Comparison of ENCODE assay signal across 21 cellular contexts in genomic region chr12:91316161-91316759, GRCh38.
DNase-seq lines count a peak whose midpoint lies in the region; ATAC-seq and TF ChIP-seq lines count a peak whose summit lies in the region.
"Had no signal": no experiment of that assay in that cellular context is flagged by ENCODE, and none has a peak within 500 bp of the region (broad histone marks: within the 10 kb centered on the region; RNA-seq: fewer than 3 reads in every experiment).

No MANE protein-coding gene starts in this region.

- ATAC-seq in WTC11 (no peak; the same call in 1 of the 2 replicates), GM21526 (IDR thresholded peaks at IDR 0.05; ENCODE audit: low FRiP score, unreplicated experiment) (no peak), SK-N-SH treated with all-trans-retinoic acid at 6 μM for 48 hours (no peak)
- ATAC-seq: body of pancreas; pancreas; stimulated activated effector memory CD8-positive, alpha-beta T cell treated with anti-CD3 and anti-CD28 coated beads, Interleukin-12 subunit alpha, Interleukin-12 subunit beta, amount 100 ng/mL, for 72 hours had no signal

- POLR2A ChIA-PET in WTC11 (lab: Charles Lee) = no interaction called here
- POLR2A ChIA-PET in CD8-positive, alpha-beta memory T cell (lab: Charles Lee) = no interaction called here

- CTCF ChIA-PET in WTC11 (lab: Charles Lee) = interaction anchor here (1.2 to 1.9 kb wide), 2 partner anchors 10 to 371 kb away, joined by 4 to 11 read pairs; no protein-coding TSS in a partner anchor
- CTCF ChIA-PET in CD8-positive, alpha-beta memory T cell (lab: Charles Lee) = no interaction called here

- H3K4me3 Mint-ChIP-seq in WTC11 (no peak overlapping the region), osteocyte (ENCODE audit: unreplicated experiment) (no peak overlapping the region)
- no peak overlapping the region for H3K4me3 Mint-ChIP-seq in CD8-positive, alpha-beta memory T cell
- H3K4me3 Mint-ChIP-seq: stimulated activated effector memory CD8-positive, alpha-beta T cell treated with anti-CD3 and anti-CD28 coated beads, Interleukin-12 subunit alpha, Interleukin-12 subunit beta, amount 100 ng/mL, for 72 hours had no signal

- H3K27me3 Mint-ChIP-seq in WTC11 (ENCODE audit: low read depth) (no peaks in the 10 kb centered on the region), osteocyte (ENCODE audit: unreplicated experiment) (no peaks in the 10 kb centered on the region)
- peaks cover 0 to 9% of the 10 kb centered on the region in 2 donors for H3K27me3 Mint-ChIP-seq in CD8-positive, alpha-beta memory T cell

- no peaks in the 10 kb centered on the region for H3K4me1 ChIP-seq in CD8-positive, alpha-beta memory T cell (ENCODE audit: insufficient read depth, low read length)
- H3K4me1 ChIP-seq: body of pancreas, pancreas had no signal

- H3K9me3 Mint-ChIP-seq in WTC11 = peaks cover 16% of the 10 kb centered on the region
- H3K9me3 Mint-ChIP-seq in osteocyte (ENCODE audit: unreplicated experiment) = peaks cover 4% of the 10 kb centered on the region
- peaks cover 0 to 5% (median 0%) of the 10 kb centered on the region in 5 donors for H3K9me3 Mint-ChIP-seq in CD8-positive, alpha-beta memory T cell

- no peaks in the 10 kb centered on the region for H3K9me3 ChIP-seq in CD8-positive, alpha-beta memory T cell (ENCODE audit: low read length)
- H3K9me3 ChIP-seq: body of pancreas, pancreas, sigmoid colon, thoracic aorta had no signal

- H3K4me3 ChIP-seq in foreskin fibroblast (ENCODE audit: low read depth in 1 of 2, low read length in 2 of 2) = no peak overlapping the region
- no peak overlapping the region for H3K4me3 ChIP-seq in CD8-positive, alpha-beta memory T cell (ENCODE audit: low read length)
- H3K4me3 ChIP-seq: body of pancreas, lung, pancreas, sigmoid colon, thoracic aorta had no signal

- peaks cover 21% of the 10 kb centered on the region for H3K4me1 Mint-ChIP-seq in WTC11
- peaks cover 31% of the 10 kb centered on the region for H3K4me1 Mint-ChIP-seq in osteocyte (ENCODE audit: unreplicated experiment)
- no peaks in the 10 kb centered on the region for H3K4me1 Mint-ChIP-seq in CD8-positive, alpha-beta memory T cell
- H3K4me1 Mint-ChIP-seq: stimulated activated effector memory CD8-positive, alpha-beta T cell treated with anti-CD3 and anti-CD28 coated beads, Interleukin-12 subunit alpha, Interleukin-12 subunit beta, amount 100 ng/mL, for 72 hours had no signal

- TF ChIP-seq CTCF in WTC11 (IDR thresholded peaks at IDR 0.05) (no peak), foreskin fibroblast (IDR thresholded peaks at IDR 0.05; ENCODE audit: low read depth, low read length) (no peak), osteocyte (IDR thresholded peaks at IDR 0.05) (no peak)

- H3K27me3 ChIP-seq in CD8-positive, alpha-beta memory T cell (ENCODE audit: insufficient read depth, low read length, poor library complexity, severe bottlenecking) = no peaks in the 10 kb centered on the region
- H3K27me3 ChIP-seq: body of pancreas, pancreas, sigmoid colon had no signal

- H3K36me3 Mint-ChIP-seq in WTC11 (peaks cover 3% of the 10 kb centered on the region; the same call in 1 of the 2 replicates), osteocyte (ENCODE audit: unreplicated experiment) (peaks cover 9% of the 10 kb centered on the region)
- no peaks in the 10 kb centered on the region for H3K36me3 Mint-ChIP-seq in CD8-positive, alpha-beta memory T cell
- H3K36me3 Mint-ChIP-seq: stimulated activated effector memory CD8-positive, alpha-beta T cell treated with anti-CD3 and anti-CD28 coated beads, Interleukin-12 subunit alpha, Interleukin-12 subunit beta, amount 100 ng/mL, for 72 hours had no signal

- peak; percentile 42 for DNase-seq in EH (ENCODE audit: low read depth)
- no peak for DNase-seq in WTC11 (ENCODE audit: low spot score)
- DNase-seq in foreskin fibroblast = peak; percentile 23 to 63
- DNase-seq in osteocyte (ENCODE audit: extremely low spot score, unreplicated experiment) = no peak
- DNase-seq in CD8-positive, alpha-beta memory T cell = no peak
- no peak for DNase-seq in NCI-H146 treated with DMSO at 0.1 percent for 48 hours (lab: John Stamatoyannopoulos, UW; ENCODE audit: unreplicated experiment)
- DNase-seq: activated CD4-positive, alpha-beta T cell treated with anti-CD3 and anti-CD28 coated beads for 1 hour; activated naive CD4-positive, alpha-beta T cell treated with anti-CD3 and anti-CD28 coated beads, Interleukin-2, amount 50 U/mL, for 16 hours; body of pancreas; hippocampal formation; NCI-H1417; NCI-H524 treated with DMSO at 0.1 percent for 48 hours; pancreas; sigmoid colon; SW 1271 had no signal

- H3K27ac ChIP-seq in CD8-positive, alpha-beta memory T cell (ENCODE audit: low read depth, low read length) = no peak overlapping the region
- H3K27ac ChIP-seq: body of pancreas, pancreas, RWPE1 had no signal

- H3K27ac Mint-ChIP-seq in WTC11 (peak overlapping the region; percentile 36; the same call in 1 of the 2 replicates), osteocyte (ENCODE audit: unreplicated experiment) (peak overlapping the region; percentile 25)
- no peak overlapping the region for H3K27ac Mint-ChIP-seq in CD8-positive, alpha-beta memory T cell
- H3K27ac Mint-ChIP-seq: stimulated activated effector memory CD8-positive, alpha-beta T cell treated with anti-CD3 and anti-CD28 coated beads, Interleukin-12 subunit alpha, Interleukin-12 subunit beta, amount 100 ng/mL, for 72 hours had no signal

- H3K36me3 ChIP-seq in CD8-positive, alpha-beta memory T cell (ENCODE audit: insufficient read depth, low read length) = no peaks in the 10 kb centered on the region
- H3K36me3 ChIP-seq: pancreas, sigmoid colon, thoracic aorta had no signal

TF ChIP-seq in WTC11, 78 proteins besides CTCF, POLR2A, EP300 and RAD21 (continues in another document):
- TF ChIP-seq PREB (CRISPR knock-in tag; IDR thresholded peaks at IDR 0.05; ENCODE audit: borderline replicate concordance) = no peak
- TF ChIP-seq ZNF416 (CRISPR knock-in tag; IDR thresholded peaks at IDR 0.05) = no peak
- no peak for TF ChIP-seq NFE2L1 (CRISPR knock-in tag; IDR thresholded peaks at IDR 0.05)
- TF ChIP-seq ZBTB21 (CRISPR knock-in tag; IDR thresholded peaks at IDR 0.05; ENCODE audit: borderline replicate concordance) = no peak
- no peak for TF ChIP-seq IRF2 (CRISPR knock-in tag; IDR thresholded peaks at IDR 0.05; ENCODE audit: borderline replicate concordance, low read depth)
- TF ChIP-seq GABPB1 (CRISPR knock-in tag; IDR thresholded peaks at IDR 0.05) = no peak
- TF ChIP-seq NR2C2 (CRISPR knock-in tag; IDR thresholded peaks at IDR 0.05) = no peak
- TF ChIP-seq CDX4 (CRISPR knock-in tag; IDR thresholded peaks at IDR 0.05; ENCODE audit: borderline replicate concordance) = no peak
- no peak for TF ChIP-seq GRHL2 (CRISPR knock-in tag; IDR thresholded peaks at IDR 0.05; ENCODE audit: insufficient replicate concordance, severe bottlenecking)

TF ChIP-seq in SK-N-SH treated with all-trans-retinoic acid at 6 μM for 48 hours, 23 proteins besides CTCF, POLR2A, EP300 and RAD21 (continues in another document):
- TF ChIP-seq ISL1 (CRISPR knock-in tag; IDR thresholded peaks at IDR 0.05) = no peak
- no peak for TF ChIP-seq PPARA (CRISPR knock-in tag; IDR thresholded peaks at IDR 0.05; ENCODE audit: borderline replicate concordance)
- TF ChIP-seq ZFP3 (CRISPR knock-in tag; IDR thresholded peaks at IDR 0.05) = no peak
- TF ChIP-seq GLIS3 (CRISPR knock-in tag; IDR thresholded peaks at IDR 0.05) = no peak
- TF ChIP-seq OSR1 (CRISPR knock-in tag; IDR thresholded peaks at IDR 0.05) = no peak
- TF ChIP-seq ZC3H10 (CRISPR knock-in tag; IDR thresholded peaks at IDR 0.05) = no peak
- TF ChIP-seq CREB5 (CRISPR knock-in tag; IDR thresholded peaks at IDR 0.05; ENCODE audit: low read depth) = no peak
- no peak for TF ChIP-seq PATZ1 (CRISPR knock-in tag; IDR thresholded peaks at IDR 0.05; ENCODE audit: borderline replicate concordance)
- no peak for TF ChIP-seq ZNF8 (CRISPR knock-in tag; IDR thresholded peaks at IDR 0.05)
- TF ChIP-seq BACH2 (CRISPR knock-in tag; IDR thresholded peaks at IDR 0.05; ENCODE audit: borderline replicate concordance) = no peak
- no peak for TF ChIP-seq TOX (CRISPR knock-in tag; IDR thresholded peaks at IDR 0.05; ENCODE audit: borderline replicate concordance)
- TF ChIP-seq ESRRG (CRISPR knock-in tag; IDR thresholded peaks at IDR 0.05) = no peak
- TF ChIP-seq RARB (CRISPR knock-in tag; IDR thresholded peaks at IDR 0.05) = no peak
- TF ChIP-seq CSDC2 (CRISPR knock-in tag; IDR thresholded peaks at IDR 0.05) = no peak
- no peak for TF ChIP-seq ZFP30 (CRISPR knock-in tag; IDR thresholded peaks at IDR 0.05)
- TF ChIP-seq ARNTL (CRISPR knock-in tag; IDR thresholded peaks at IDR 0.05; ENCODE audit: borderline replicate concordance, low read depth) = no peak

Comparison
In these comparisons a context has a peak if more than half of its experiments do, and no peak if none do; other contexts are left out.
1. DNase-seq: peak in EH (single experiment) and foreskin fibroblast (2 of 2); none in WTC11 (single experiment), osteocyte (single experiment), CD8-positive, alpha-beta memory T cell (0 of 5) and NCI-H146 treated with DMSO at 0.1 percent for 48 hours (single experiment).
2. H3K27ac Mint-ChIP-seq: peak in WTC11 (single experiment) and osteocyte (single experiment); none in CD8-positive, alpha-beta memory T cell (0 of 8).